In genomic region chr11:44546984-44547383, GRCh38 we compare ENCODE assay signal across 1 cellular context. TPM values are rescaled to one million over a fixed set of nuclear protein-coding genes. Genes with fewer than 3 reads are reported as not detected.
"Had no signal": no experiment of that assay in that cellular context is flagged by ENCODE, and none has a peak within 500 bp of the region (broad histone marks: within the 10 kb centered on the region; RNA-seq: fewer than 3 reads in every experiment).

No MANE protein-coding gene starts in this region.

RNA-seq across cellular contexts. Expression of gene CD82, which starts 18.5 kb away (rescaled TPM):
- total RNA-seq: HepG2 had no signal
